ENCODE assay signal across 15 cellular contexts in the genomic region with DNA sequence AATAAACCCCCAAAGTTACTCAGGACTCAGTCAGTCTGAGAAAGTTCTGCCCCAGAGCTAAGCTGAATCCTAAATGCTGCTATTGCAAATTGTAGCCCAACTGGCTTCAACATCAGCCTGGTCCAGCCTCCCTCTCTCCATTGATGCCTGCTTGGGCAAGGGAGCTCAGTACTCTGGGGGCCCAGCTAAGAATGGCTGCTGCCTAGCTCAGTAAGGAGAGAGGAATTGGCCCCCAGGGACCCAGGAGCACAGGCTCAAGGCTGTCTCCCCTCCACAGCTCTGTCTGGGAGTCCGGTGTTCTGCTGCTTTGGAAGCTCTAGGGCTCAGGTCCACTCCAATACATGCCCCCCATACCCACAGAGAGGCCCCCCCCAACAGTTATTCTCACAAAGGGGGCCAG. TPM values are rescaled to one million over a fixed set of nuclear protein-coding genes. Genes with fewer than 3 reads are reported as not detected.
A peak's percentile ranks its signal among the peaks of the same experiment; 100 is the strongest.
DNase-seq lines count a peak whose midpoint lies in the region; ATAC-seq and TF ChIP-seq lines count a peak whose summit lies in the region.
"Had no signal": no experiment of that assay in that cellular context is flagged by ENCODE, and none has a peak within 500 bp of the region (broad histone marks: within the 10 kb centered on the region; RNA-seq: fewer than 3 reads in every experiment).

No MANE protein-coding gene starts in this region.

- no peaks in the 10 kb centered on the region for H3K9me3 Mint-ChIP-seq in activated CD8-positive, alpha-beta memory T cell treated with anti-CD3 and anti-CD28 coated beads, Interleukin-2, amount 10 ng/mL, durations not matched to agents 7 days and 5 days (ENCODE audit: low read depth)
- no peaks in the 10 kb centered on the region for H3K9me3 Mint-ChIP-seq in activated naive CD8-positive, alpha-beta T cell treated with anti-CD3 and anti-CD28 coated beads for 36 hours

- POLR2A ChIA-PET in HCT116 (lab: Charles Lee), result interaction anchor here (1.2 kb wide), 1 partner anchor 21 kb away, joined by 3 read pairs; a partner anchor contains a TSS

- H3K4me2 ChIP-seq in HCT116 (ENCODE audit: low read length), result peak overlapping the region; percentile 97
- no peak overlapping the region for H3K4me2 ChIP-seq in neuronal stem cell (ENCODE audit: insufficient read depth, low read length, poor library complexity, severe bottlenecking)

- H3K4me3 Mint-ChIP-seq in activated CD8-positive, alpha-beta memory T cell treated with anti-CD3 and anti-CD28 coated beads, Interleukin-2, amount 10 ng/mL, durations not matched to agents 7 days and 5 days, result peak overlapping the region; percentile 78
- peak overlapping the region; percentile 89 for H3K4me3 Mint-ChIP-seq in activated naive CD8-positive, alpha-beta T cell treated with anti-CD3 and anti-CD28 coated beads for 36 hours

- H3K9ac ChIP-seq in HCT116 (ENCODE audit: low read length) (no peak overlapping the region; the same call in 1 of the 2 replicates), neuronal stem cell (ENCODE audit: low read depth, low read length, poor library complexity) (no peak overlapping the region)

- TF ChIP-seq RAD21 in HCT116 (IDR thresholded peaks at IDR 0.05; ENCODE audit: low read depth), result no peak

- no peak for DNase-seq in activated CD8-positive, alpha-beta memory T cell treated with anti-CD3 and anti-CD28 coated beads, Interleukin-2, amount 10 ng/mL, durations not matched to agents 7 days and 5 days
- no peak for DNase-seq in activated CD8-positive, alpha-beta memory T cell treated with anti-CD3 and anti-CD28 coated beads, Interleukin-2, amount 50 U/mL, for 48 hours
- no peak for DNase-seq in HCT116 (ENCODE audit: low read depth, low spot score)
- DNase-seq in activated naive CD8-positive, alpha-beta T cell treated with anti-CD3 and anti-CD28 coated beads for 36 hours, result no peak
- no peak for DNase-seq in neuronal stem cell (ENCODE audit: low spot score)
- DNase-seq in NCI-H526 (lab: John Stamatoyannopoulos, UW), result no peak
- DNase-seq in DMS 273 (lab: John Stamatoyannopoulos, UW; ENCODE audit: unreplicated experiment), result no peak
- DNase-seq: NCI-H2081 treated with DMSO at 0.1 percent for 48 hours, occipital lobe had no signal

- H3K14ac ChIP-seq in neuronal stem cell (ENCODE audit: low read length), result no peak overlapping the region

- H3K4me1 Mint-ChIP-seq in activated CD8-positive, alpha-beta memory T cell treated with anti-CD3 and anti-CD28 coated beads, Interleukin-2, amount 10 ng/mL, durations not matched to agents 7 days and 5 days, result peaks cover 43% of the 10 kb centered on the region
- H3K4me1 Mint-ChIP-seq in activated naive CD8-positive, alpha-beta T cell treated with anti-CD3 and anti-CD28 coated beads for 36 hours, result peaks cover 47% of the 10 kb centered on the region

- H2BK120ac ChIP-seq in neuronal stem cell (ENCODE audit: low read depth, low read length), result no peak overlapping the region

- peaks cover 22% of the 10 kb centered on the region for H3K36me3 Mint-ChIP-seq in activated CD8-positive, alpha-beta memory T cell treated with anti-CD3 and anti-CD28 coated beads, Interleukin-2, amount 10 ng/mL, durations not matched to agents 7 days and 5 days
- peaks cover 12% of the 10 kb centered on the region for H3K36me3 Mint-ChIP-seq in activated naive CD8-positive, alpha-beta T cell treated with anti-CD3 and anti-CD28 coated beads for 36 hours

- H3K79me2 ChIP-seq in HCT116 (ENCODE audit: insufficient read depth, low read length), result peaks cover 16% of the 10 kb centered on the region; the same call in 1 of the 2 replicates

- H3K9me2 ChIP-seq in HCT116 (ENCODE audit: insufficient read depth), result no peaks in the 10 kb centered on the region

- H2AFZ ChIP-seq in HCT116 (ENCODE audit: low read depth, low read length, poor library complexity, severe bottlenecking), result no peak overlapping the region
- no peak overlapping the region for H2AFZ ChIP-seq in neuronal stem cell (ENCODE audit: low read length)

- peaks cover 2 to 21% of the 10 kb centered on the region in 2 experiments; a peak in 3 of 4 replicates for H3K4me1 ChIP-seq in HCT116 (ENCODE audit: control insufficient read depth in 1 of 2, insufficient read depth in 2 of 2, low read length in 2 of 2)
- H3K4me1 ChIP-seq in neuronal stem cell (ENCODE audit: control insufficient read depth in 2 of 2, insufficient read depth in 1 of 2, low read depth in 1 of 2, low read length in 2 of 2), result peaks cover 12 to 18% of the 10 kb centered on the region in 2 donors

- peak overlapping the region; percentile 18 for H3K23ac ChIP-seq in neuronal stem cell (ENCODE audit: low read depth, low read length, poor library complexity)

- intact Hi-C loops in HCT116 (cut with micrococcal nuclease), result no loop called here

- H3K27me3 Mint-ChIP-seq in activated CD8-positive, alpha-beta memory T cell treated with anti-CD3 and anti-CD28 coated beads, Interleukin-2, amount 10 ng/mL, durations not matched to agents 7 days and 5 days, result no peaks in the 10 kb centered on the region
- no peaks in the 10 kb centered on the region for H3K27me3 Mint-ChIP-seq in activated naive CD8-positive, alpha-beta T cell treated with anti-CD3 and anti-CD28 coated beads for 36 hours

- no peak for TF ChIP-seq POLR2A in HCT116 (IDR thresholded peaks at IDR 0.05; ENCODE audit: borderline replicate concordance, extremely low read depth, insufficient read depth, insufficient read length)

- CTCF ChIA-PET in activated CD8-positive, alpha-beta memory T cell treated with anti-CD3 and anti-CD28 coated beads, Interleukin-2, amount 10 ng/mL, durations not matched to agents 7 days and 5 days (lab: Charles Lee), result interaction anchor here (0.7 to 5.1 kb wide), 9 partner anchors 10 to 177 kb away, joined by 3 to 28 read pairs (median 4); a partner anchor contains a TSS
- CTCF ChIA-PET in HCT116 (lab: Charles Lee), result interaction anchor here (1.0 kb wide), 1 partner anchor 21 kb away, joined by 4 read pairs; a partner anchor contains a TSS

- RAD21 ChIA-PET in HCT116 (lab: Charles Lee; ENCODE audit: low non-redundant PET in 1 of 2, low total read pairs in 2 of 2, uncharacterized antibody in 2 of 2, unreplicated experiment in 2 of 2), result no interaction called here

- peaks cover 13% of the 10 kb centered on the region in 2 experiments; a peak in 3 of 4 replicates for H3K36me3 ChIP-seq in HCT116 (ENCODE audit: control insufficient read depth in 1 of 2, insufficient read depth in 2 of 2, low read length in 2 of 2)
- peaks cover 16 to 49% of the 10 kb centered on the region in 2 donors for H3K36me3 ChIP-seq in neuronal stem cell (replicated peaks in 1 of 2; ENCODE audit: control insufficient read depth in 2 of 2, insufficient read depth in 2 of 2, low read length in 2 of 2)

- peaks cover 6% of the 10 kb centered on the region for H3K79me1 ChIP-seq in neuronal stem cell (ENCODE audit: low read depth, low read length)

- H4K20me1 ChIP-seq in HCT116 (ENCODE audit: insufficient read depth), result no peaks in the 10 kb centered on the region

- BruUV-seq in HCT116 (replicated peaks; lab: Mats Ljungman, UMichigan), result no TSS peak

- H3K9me3 ChIP-seq in HCT116 (ENCODE audit: control insufficient read depth in 1 of 2, insufficient read depth in 1 of 2, low read depth in 1 of 2, low read length in 2 of 2) (no peaks in the 10 kb centered on the region), neuronal stem cell (replicated peaks in 1 of 2; ENCODE audit: control insufficient read depth in 2 of 2, insufficient read depth in 1 of 2, low read depth in 1 of 2, low read length in 2 of 2) (no peaks in the 10 kb centered on the region)
- H3K9me3 ChIP-seq: vagina had no signal

- H3K27me3 ChIP-seq in HCT116 (ENCODE audit: insufficient read depth, low read length), result no peaks in the 10 kb centered on the region
- H3K27me3 ChIP-seq in neuronal stem cell (ENCODE audit: control insufficient read depth in 3 of 3, insufficient read depth in 3 of 3, low read depth in 1 of 3, low read length in 3 of 3), result no peaks in the 10 kb centered on the region
- H3K27me3 ChIP-seq: vagina had no signal

- no peak overlapping the region for H2BK12ac ChIP-seq in neuronal stem cell (ENCODE audit: low read length)

- H2BK5ac ChIP-seq in neuronal stem cell (ENCODE audit: low read length), result no peak overlapping the region

- H3K18ac ChIP-seq in neuronal stem cell (ENCODE audit: low read length), result no peak overlapping the region

- H4K8ac ChIP-seq in neuronal stem cell (ENCODE audit: low read depth, low read length), result no peak overlapping the region

- no peak overlapping the region for H3K4ac ChIP-seq in neuronal stem cell (ENCODE audit: low read length)

- no peak for ATAC-seq in activated CD8-positive, alpha-beta memory T cell treated with anti-CD3 and anti-CD28 coated beads, Interleukin-2, amount 10 ng/mL, durations not matched to agents 7 days and 5 days
- ATAC-seq in HCT116, result no peak
- ATAC-seq in activated CD4-positive, CD25-positive, alpha-beta regulatory T cell treated with anti-CD3 and anti-CD28 coated beads, Interleukin-2, amount 50 U/mL, for 24 hours, result no peak
- ATAC-seq: left lobe of liver had no signal

- H4K91ac ChIP-seq in neuronal stem cell (ENCODE audit: low read depth, low read length, poor library complexity), result no peak overlapping the region

- peak overlapping the region; percentile 20 for H2AK5ac ChIP-seq in neuronal stem cell (ENCODE audit: low read depth, low read length)

- H2BK15ac ChIP-seq in neuronal stem cell (ENCODE audit: low read length), result no peak overlapping the region

- no peak overlapping the region for H3K27ac ChIP-seq in HCT116 (ENCODE audit: low read depth, low read length)
- no peak overlapping the region for H3K27ac ChIP-seq in neuronal stem cell (replicated peaks; ENCODE audit: low read length)
- H3K27ac ChIP-seq: vagina had no signal

- no CpG with 5 or more reads among the region's 1 CpG for WGBS in neuronal stem cell (ENCODE audit: extremely low coverage in 2 of 2, insufficient read length in 2 of 2, insufficient replicate concordance in 1 of 2), 2 donors

- no peak for TF ChIP-seq CTCF in HCT116 (IDR thresholded peaks at IDR 0.05 in 2 of 3, conservative IDR thresholded peaks at IDR 0.05 in 1 of 3; ENCODE audit: borderline replicate concordance in 1 of 3, insufficient read depth in 1 of 3, low read depth in 2 of 3, low read length in 2 of 3)

- peak overlapping the region; percentile 18 for H3K27ac Mint-ChIP-seq in activated CD8-positive, alpha-beta memory T cell treated with anti-CD3 and anti-CD28 coated beads, Interleukin-2, amount 10 ng/mL, durations not matched to agents 7 days and 5 days
- peak overlapping the region; percentile 36 for H3K27ac Mint-ChIP-seq in activated naive CD8-positive, alpha-beta T cell treated with anti-CD3 and anti-CD28 coated beads for 36 hours

- H3K4me3 ChIP-seq in HCT116 (replicated peaks in 1 of 2; ENCODE audit: low read depth in 1 of 2, low read length in 2 of 2) (peak overlapping the region in 1 of 2 experiments; percentile 81; a peak in 2 of 4 replicates), neuronal stem cell (ENCODE audit: low read length in 2 of 2) (peak overlapping the region in 1 of 2 donors; percentile 67)

RNA-seq across cellular contexts. Expression of a gene that starts 1.6 kb away (rescaled TPM):
- total RNA-seq in activated CD8-positive, alpha-beta memory T cell treated with anti-CD3 and anti-CD28 coated beads, Interleukin-2, amount 10 ng/mL, durations not matched to agents 7 days and 5 days, result 10 to 100 TPM; 41.2 to 59.0 TPM
- total RNA-seq in HCT116 (2021; ENCODE audit: unreplicated experiment), result 43.2 TPM
- 36.9 and 40.4 TPM in 2 replicates for polyA plus RNA-seq in HCT116 (2012)
- total RNA-seq in activated naive CD8-positive, alpha-beta T cell treated with anti-CD3 and anti-CD28 coated beads for 36 hours, result 10 to 100 TPM; 31.5 to 34.3 TPM
- 79.0 TPM for polyA plus RNA-seq in neuronal stem cell (2013, experiment 1 of 2)
- 76.0 TPM for polyA plus RNA-seq in neuronal stem cell (2013, experiment 2 of 2)

RNA-seq across cellular contexts. Expression of a gene that starts 20.5 kb away (rescaled TPM):
- 10 to 100 TPM; 61.0 to 66.2 TPM for total RNA-seq in activated CD8-positive, alpha-beta memory T cell treated with anti-CD3 and anti-CD28 coated beads, Interleukin-2, amount 10 ng/mL, durations not matched to agents 7 days and 5 days
- 45.8 TPM for total RNA-seq in HCT116 (2021; ENCODE audit: unreplicated experiment)
- polyA plus RNA-seq in HCT116 (2012), result 48.3 and 52.0 TPM in 2 replicates
- total RNA-seq in activated naive CD8-positive, alpha-beta T cell treated with anti-CD3 and anti-CD28 coated beads for 36 hours, result 10 to 100 TPM; 41.5 to 42.5 TPM
- polyA plus RNA-seq in neuronal stem cell (2013, experiment 1 of 2), result 43.2 TPM
- 43.8 TPM for polyA plus RNA-seq in neuronal stem cell (2013, experiment 2 of 2)

RNA-seq across cellular contexts. Expression of a gene that starts 25.8 kb away (rescaled TPM):
- 10 to 100 TPM; 36.9 to 52.0 TPM for total RNA-seq in activated CD8-positive, alpha-beta memory T cell treated with anti-CD3 and anti-CD28 coated beads, Interleukin-2, amount 10 ng/mL, durations not matched to agents 7 days and 5 days
- 82.8 TPM for total RNA-seq in HCT116 (2021; ENCODE audit: unreplicated experiment)
- polyA plus RNA-seq in HCT116 (2012), result 379 and 483 TPM in 2 replicates
- total RNA-seq in activated naive CD8-positive, alpha-beta T cell treated with anti-CD3 and anti-CD28 coated beads for 36 hours, result 10 to 100 TPM; 85.6 to 85.8 TPM
- 10.6 TPM for polyA plus RNA-seq in neuronal stem cell (2013, experiment 1 of 2)
- 10.9 TPM for polyA plus RNA-seq in neuronal stem cell (2013, experiment 2 of 2)

RNA-seq across cellular contexts. Expression of a gene that starts 44.7 kb away (rescaled TPM):
- total RNA-seq in activated CD8-positive, alpha-beta memory T cell treated with anti-CD3 and anti-CD28 coated beads, Interleukin-2, amount 10 ng/mL, durations not matched to agents 7 days and 5 days, result not detected
- not detected for total RNA-seq in HCT116 (2021; ENCODE audit: unreplicated experiment)
- polyA plus RNA-seq in HCT116 (2012), result not detected in 2 replicates
- total RNA-seq in activated naive CD8-positive, alpha-beta T cell treated with anti-CD3 and anti-CD28 coated beads for 36 hours, result not detected
- polyA plus RNA-seq in neuronal stem cell (2013, experiment 1 of 2), result not detected
- polyA plus RNA-seq in neuronal stem cell (2013, experiment 2 of 2), result not detected
- total RNA-seq: left lobe of liver; occipital lobe; OCI-LY7; T-helper 2 cell treated with Interferon-gamma antibody and Interleukin-4, amounts not matched to agents 100 ng/mL and 5 ng/mL, for 36 hours had no signal
- polyA plus RNA-seq: AG04450 had no signal

RNA-seq across cellular contexts. Expression of a gene that starts 48.0 kb away (rescaled TPM):
- 100 to 1,000 TPM; 151 to 197 TPM for total RNA-seq in activated CD8-positive, alpha-beta memory T cell treated with anti-CD3 and anti-CD28 coated beads, Interleukin-2, amount 10 ng/mL, durations not matched to agents 7 days and 5 days
- total RNA-seq in HCT116 (2021; ENCODE audit: unreplicated experiment), result 94.9 TPM
- 77.7 and 92.1 TPM in 2 replicates for polyA plus RNA-seq in HCT116 (2012)
- 100 to 1,000 TPM; 111 to 122 TPM for total RNA-seq in activated naive CD8-positive, alpha-beta T cell treated with anti-CD3 and anti-CD28 coated beads for 36 hours
- polyA plus RNA-seq in neuronal stem cell (2013, experiment 1 of 2), result 105 TPM
- polyA plus RNA-seq in neuronal stem cell (2013, experiment 2 of 2), result 103 TPM
